In genomic region chr17:39937462-39937861, GRCh38 we compare ENCODE assay signal across 30 cellular contexts. TPM values are rescaled to one million over a fixed set of nuclear protein-coding genes. Genes with fewer than 3 reads are reported as not detected.
"Had no signal": no experiment of that assay in that cellular context is flagged by ENCODE, and none has a peak within 500 bp of the region (broad histone marks: within the 10 kb centered on the region; RNA-seq: fewer than 3 reads in every experiment).

No MANE protein-coding gene starts in this region.

- H3K4me3 ChIP-seq: coronary artery, esophagus muscularis mucosa, heart right ventricle, lower lobe of right lung, neural progenitor cell, prostate gland, skin epidermis, spleen, thoracic aorta, tibial nerve, upper lobe of left lung had no signal

- H3K4me1 ChIP-seq: lower lobe of right lung, prostate gland, tibial nerve had no signal

- H3K4me2 ChIP-seq: neural progenitor cell had no signal

- H3K27me3 ChIP-seq: esophagus muscularis mucosa, heart right ventricle, neural progenitor cell, spleen, tibial nerve, upper lobe of left lung had no signal

- H3K4me3 Mint-ChIP-seq: natural killer cell treated with Interleukin-12 subunit alpha and Interleukin-12 subunit beta and Interleukin-15 and Interleukin-18, amount 100 ng/mL, for 72 hours; neural progenitor cell; stimulated activated naive B cell treated with anti-CD40 and anti-IgM and Interleukin-4, amounts not matched to agents 10 μg/mL and 1 μg/mL and 100 μg/mL, for 72 hours; stimulated activated naive CD8-positive, alpha-beta T cell treated with anti-CD3 and anti-CD28 coated beads, Interleukin-15, Interleukin-2, amounts not matched to agents 100 ng/mL and 50 ng/mL, for 24 hours had no signal

- H3K36me3 ChIP-seq: esophagus muscularis mucosa, heart right ventricle, lower lobe of right lung, neural progenitor cell, prostate gland, spleen, thoracic aorta, tibial nerve, upper lobe of left lung had no signal

- H3K27ac ChIP-seq: coronary artery, esophagus muscularis mucosa, lower lobe of right lung, neural progenitor cell, prostate gland, skin epidermis, spleen, thoracic aorta, tibial nerve, upper lobe of left lung had no signal

- H3K27me3 Mint-ChIP-seq: stimulated activated naive B cell treated with anti-CD40 and anti-IgM and Interleukin-4, amounts not matched to agents 10 μg/mL and 1 μg/mL and 100 μg/mL, for 72 hours; stimulated activated naive CD8-positive, alpha-beta T cell treated with anti-CD3 and anti-CD28 coated beads, Interleukin-15, Interleukin-2, amounts not matched to agents 100 ng/mL and 50 ng/mL, for 24 hours had no signal

- H3K36me3 Mint-ChIP-seq: natural killer cell treated with Interleukin-12 subunit alpha and Interleukin-12 subunit beta and Interleukin-15 and Interleukin-18, amount 100 ng/mL, for 72 hours; neural progenitor cell; stimulated activated naive B cell treated with anti-CD40 and anti-IgM and Interleukin-4, amounts not matched to agents 10 μg/mL and 1 μg/mL and 100 μg/mL, for 72 hours had no signal

- H3K9me3 ChIP-seq: esophagus muscularis mucosa, heart right ventricle, lower lobe of right lung, prostate gland, spleen, thoracic aorta, tibial nerve, upper lobe of left lung had no signal

- H3K9me3 Mint-ChIP-seq: natural killer cell treated with Interleukin-12 subunit alpha and Interleukin-12 subunit beta and Interleukin-15 and Interleukin-18, amount 100 ng/mL, for 72 hours; neural progenitor cell; stimulated activated naive CD8-positive, alpha-beta T cell treated with anti-CD3 and anti-CD28 coated beads, Interleukin-15, Interleukin-2, amounts not matched to agents 100 ng/mL and 50 ng/mL, for 24 hours had no signal

- ATAC-seq: heart right ventricle; left colon; left ventricle myocardium superior; lower lobe of right lung; natural killer cell treated with Interleukin-12 subunit alpha and Interleukin-12 subunit beta and Interleukin-15 and Interleukin-18, amount 100 ng/mL, for 72 hours; right cardiac atrium had no signal

- H3K27ac Mint-ChIP-seq: natural killer cell treated with Interleukin-12 subunit alpha and Interleukin-12 subunit beta and Interleukin-15 and Interleukin-18, amount 100 ng/mL, for 72 hours; neural progenitor cell; stimulated activated naive CD8-positive, alpha-beta T cell treated with anti-CD3 and anti-CD28 coated beads, Interleukin-15, Interleukin-2, amounts not matched to agents 100 ng/mL and 50 ng/mL, for 24 hours had no signal

- H2AFZ ChIP-seq: neural progenitor cell had no signal

- H3K9ac ChIP-seq: neural progenitor cell had no signal

- DNase-seq: dermis blood vessel endothelial cell; effector memory CD4-positive, alpha-beta T cell; foreskin melanocyte; glutamatergic neuron; heart right ventricle; hippocampal formation; left colon; left ventricle myocardium superior; lower lobe of right lung; right cardiac atrium; spleen; stimulated activated CD4-positive, alpha-beta T cell treated with anti-CD3 and anti-CD28 coated beads, Interleukin-4, amount 100 ng/mL, for 4 hours; stimulated activated naive B cell treated with anti-CD40 and anti-IgM and Interleukin-4, amounts not matched to agents 10 μg/mL and 1 μg/mL and 100 μg/mL, for 72 hours; upper lobe of left lung had no signal

- FAIRE-seq: endothelial cell of umbilical vein, islet of Langerhans, urothelium cell line had no signal

RNA-seq across cellular contexts. Expression of gene LRRC3C, which starts 9.9 kb away (rescaled TPM):
- total RNA-seq: dermis blood vessel endothelial cell; endothelial cell of umbilical vein; epithelial cell of proximal tubule; esophagus muscularis mucosa; heart right ventricle; kidney epithelial cell; left colon; left ventricle myocardium superior; lower lobe of right lung; mesenteric fat pad; natural killer cell treated with Interleukin-12 subunit alpha and Interleukin-12 subunit beta and Interleukin-15 and Interleukin-18, amount 100 ng/mL, for 72 hours; osteocyte; prostate gland; right cardiac atrium; spleen; thoracic aorta; tibial nerve; upper lobe of left lung had no signal
- polyA plus RNA-seq: endothelial cell of umbilical vein, heart right ventricle, right cardiac atrium had no signal

RNA-seq across cellular contexts. Expression of gene GSDMA, which starts 25.3 kb away (rescaled TPM):
- total RNA-seq: dermis blood vessel endothelial cell, endothelial cell of umbilical vein, kidney epithelial cell, osteocyte had no signal
- polyA plus RNA-seq: endothelial cell of umbilical vein, right cardiac atrium had no signal
